Comparison of ENCODE assay signal across 8 cellular contexts in the genomic region with DNA sequence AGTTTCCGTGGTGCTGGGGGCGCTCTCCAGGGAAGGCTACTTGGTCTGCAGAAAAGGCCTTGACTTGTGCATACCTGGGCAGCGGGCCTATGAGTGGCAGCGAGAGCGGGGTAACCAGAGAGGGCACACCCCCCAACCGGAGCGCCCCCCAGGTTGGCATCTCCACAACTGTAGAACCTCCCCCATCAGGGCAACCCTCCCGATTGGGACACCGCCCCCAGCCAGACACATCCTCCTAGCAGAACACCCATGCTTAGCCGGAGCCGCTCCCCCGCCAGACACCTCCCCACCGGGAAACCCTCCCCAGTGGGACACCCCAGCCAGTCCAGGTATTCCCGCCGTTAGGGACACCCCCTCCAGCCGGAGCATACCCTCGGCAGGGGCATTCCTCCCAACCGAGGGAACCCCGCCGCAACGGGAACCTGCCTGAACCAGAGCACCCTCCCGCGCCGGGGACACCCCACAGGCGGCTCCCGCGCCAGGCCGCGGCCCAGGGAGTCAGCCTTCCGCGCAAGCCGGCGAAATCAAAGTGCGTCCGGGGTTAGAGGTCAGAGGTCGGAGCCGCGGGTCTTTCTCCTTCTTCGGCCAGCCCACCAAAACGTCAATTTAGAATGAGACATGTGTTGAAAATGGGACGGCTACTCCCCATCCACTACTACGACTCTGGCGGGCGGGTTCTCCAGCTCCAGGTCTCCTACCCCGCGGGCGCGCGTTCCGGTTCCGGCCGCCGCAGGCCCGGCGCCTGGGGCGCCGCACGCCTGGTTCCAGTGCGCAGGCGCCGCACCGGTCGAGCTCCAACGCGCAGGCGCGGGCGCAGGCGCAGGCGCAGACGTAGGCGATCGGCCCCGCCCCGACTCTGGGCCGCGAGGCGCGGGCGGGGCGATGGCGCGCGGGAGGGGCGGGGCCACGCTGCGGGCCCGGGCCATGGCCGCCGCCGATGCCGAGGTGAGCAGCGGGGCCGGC. TPM values are rescaled to one million over a fixed set of nuclear protein-coding genes. Genes with fewer than 3 reads are reported as not detected.
DNase-seq lines count a peak whose midpoint lies in the region; ATAC-seq and TF ChIP-seq lines count a peak whose summit lies in the region.

EHMT1 (plus strand) TSS at position 901 of the 963 bp plus-strand sequence; CDS start at position 925, 24 bp downstream.

- peak within 1 kb of the TSS; percentile 96 for H2AFZ ChIP-seq in neural progenitor cell (replicated peaks)

- peaks cover 34% of the 10 kb centered on the region for H3K4me1 Mint-ChIP-seq in neural progenitor cell

- H3K9me3 Mint-ChIP-seq in neural progenitor cell = no peaks in the 10 kb centered on the region

- peaks cover 77% of the 10 kb centered on the region for H3K79me2 ChIP-seq in DOHH2 (ENCODE audit: control insufficient read depth, low read length)
- H3K79me2 ChIP-seq in neural progenitor cell (ENCODE audit: low read depth) = peaks cover 65% of the 10 kb centered on the region

- H3K36me3 Mint-ChIP-seq in neural progenitor cell = peaks cover 9% of the 10 kb centered on the region

- H3K27me3 ChIP-seq in DOHH2 (ENCODE audit: control insufficient read depth, low read length) (no peaks in the 10 kb centered on the region), neural progenitor cell (no peaks in the 10 kb centered on the region), stomach smooth muscle (ENCODE audit: control insufficient read depth in 1 of 2, insufficient read depth in 2 of 2, low read length in 2 of 2) (no peaks in the 10 kb centered on the region)

- TF ChIP-seq CTCF in DOHH2 (IDR thresholded peaks at IDR 0.05; ENCODE audit: low read depth, low read length, poor library complexity, severe bottlenecking) (peak; percentile 44), fibroblast of villous mesenchyme (IDR thresholded peaks at IDR 0.05; ENCODE audit: insufficient read depth, low read depth, low read length) (no peak), neural progenitor cell (IDR thresholded peaks at IDR 0.05) (no peak)

- H3K27ac ChIP-seq in DOHH2 (ENCODE audit: low read depth, low read length) (peak within 1 kb of the TSS; percentile 76), neural progenitor cell (peak within 1 kb of the TSS; percentile 96), stomach smooth muscle (ENCODE audit: low read length) (peak within 1 kb of the TSS; percentile 92)

- H3K4me2 ChIP-seq in DOHH2 (ENCODE audit: low read length) = peak within 1 kb of the TSS; percentile 87
- peak within 1 kb of the TSS; percentile 96 for H3K4me2 ChIP-seq in neural progenitor cell

- peaks cover 9% of the 10 kb centered on the region for H3K27me3 Mint-ChIP-seq in neural progenitor cell (ENCODE audit: insufficient read depth, low read depth)

- H3K4me3 ChIP-seq in DOHH2 (ENCODE audit: low read length) (peak within 1 kb of the TSS; percentile 97), fibroblast of villous mesenchyme (ENCODE audit: low read depth, low read length) (peak within 1 kb of the TSS; percentile 86), neural progenitor cell (peak within 1 kb of the TSS; percentile 100), stomach smooth muscle (ENCODE audit: low read length in 2 of 2) (peak within 1 kb of the TSS; percentile 93 to 96)

- H3K9ac ChIP-seq in neural progenitor cell = peak within 1 kb of the TSS; percentile 97
- peak within 1 kb of the TSS; percentile 97 to 98 for H3K9ac ChIP-seq in stomach smooth muscle (ENCODE audit: low read length in 2 of 2)

- H3F3A ChIP-seq in DOHH2 (ENCODE audit: control insufficient read depth, insufficient read depth) = peaks cover 5% of the 10 kb centered on the region; the same call in 1 of the 2 replicates
- peaks cover 16% of the 10 kb centered on the region for H3F3A ChIP-seq in neural progenitor cell (ENCODE audit: low read depth)

- H3K9me3 ChIP-seq in DOHH2 (ENCODE audit: control insufficient read depth, insufficient read depth, low read length) (no peaks in the 10 kb centered on the region), neural progenitor cell (ENCODE audit: low read depth) (no peaks in the 10 kb centered on the region), stomach smooth muscle (ENCODE audit: control insufficient read depth in 2 of 2, low read length in 2 of 2) (no peaks in the 10 kb centered on the region)

- no peaks in the 10 kb centered on the region for H3K9me2 ChIP-seq in DOHH2 (replicated peaks; ENCODE audit: control insufficient read depth, low read length)

- peak; percentile 52 for ATAC-seq in GM21786 (IDR thresholded peaks at IDR 0.05; ENCODE audit: unreplicated experiment)

- DNase-seq in Kasumi-1 (lab: John Stamatoyannopoulos, UW) (peak; percentile 77 to 91), SHP77 (lab: John Stamatoyannopoulos, UW) (peak; percentile 61 to 81), fibroblast of villous mesenchyme (ENCODE audit: low read depth) (peak; percentile 84), neural progenitor cell (ENCODE audit: low spot score) (peak; percentile 96)
- peak; percentile 97 for DNase-seq in activated effector memory CD4-positive, alpha-beta T cell treated with anti-CD3 and anti-CD28 coated beads, Interleukin-2, amount 50 U/mL, for 16 hours

- peak within 1 kb of the TSS; percentile 76 for H3K27ac Mint-ChIP-seq in neural progenitor cell

- peak within 1 kb of the TSS; percentile 94 for H3K4me3 Mint-ChIP-seq in neural progenitor cell

- H3K36me3 ChIP-seq in DOHH2 (ENCODE audit: control insufficient read depth, low read length) (peaks cover 82% of the 10 kb centered on the region), neural progenitor cell (no peaks in the 10 kb centered on the region), stomach smooth muscle (ENCODE audit: control insufficient read depth in 2 of 2, insufficient read depth in 2 of 2, low read length in 2 of 2) (peaks cover 0 to 12% of the 10 kb centered on the region in 2 donors)

- H4K20me1 ChIP-seq in DOHH2 (ENCODE audit: control insufficient read depth, insufficient read depth, low read depth, low read length) (no peaks in the 10 kb centered on the region; the same call in none of the 2 replicates), neural progenitor cell (ENCODE audit: low read depth) (peaks cover 40% of the 10 kb centered on the region)

- H3K4me1 ChIP-seq in DOHH2 (ENCODE audit: control insufficient read depth, low read length) (peaks cover 46% of the 10 kb centered on the region), neural progenitor cell (peaks cover 20% of the 10 kb centered on the region), stomach smooth muscle (ENCODE audit: control insufficient read depth, insufficient read depth, low read length) (peaks cover 31% of the 10 kb centered on the region)

RNA-seq across cellular contexts. Expression of gene EHMT1, which starts in this region (rescaled TPM):
- total RNA-seq in fibroblast of villous mesenchyme = 41.9 and 43.6 TPM in 2 replicates
- 47.8 and 84.5 TPM in 2 replicates for total RNA-seq in neural progenitor cell (ENCODE audit: low replicate concordance)

Comparison
In these comparisons a context has a peak if more than half of its experiments do, and no peak if none do; other contexts are left out.
1. Peak in every context shown above with its lines: DNase-seq, ATAC-seq, H3K4me3 ChIP-seq and H3K27ac ChIP-seq.